8 cellular contexts compared by ENCODE assay signal in the genomic region with DNA sequence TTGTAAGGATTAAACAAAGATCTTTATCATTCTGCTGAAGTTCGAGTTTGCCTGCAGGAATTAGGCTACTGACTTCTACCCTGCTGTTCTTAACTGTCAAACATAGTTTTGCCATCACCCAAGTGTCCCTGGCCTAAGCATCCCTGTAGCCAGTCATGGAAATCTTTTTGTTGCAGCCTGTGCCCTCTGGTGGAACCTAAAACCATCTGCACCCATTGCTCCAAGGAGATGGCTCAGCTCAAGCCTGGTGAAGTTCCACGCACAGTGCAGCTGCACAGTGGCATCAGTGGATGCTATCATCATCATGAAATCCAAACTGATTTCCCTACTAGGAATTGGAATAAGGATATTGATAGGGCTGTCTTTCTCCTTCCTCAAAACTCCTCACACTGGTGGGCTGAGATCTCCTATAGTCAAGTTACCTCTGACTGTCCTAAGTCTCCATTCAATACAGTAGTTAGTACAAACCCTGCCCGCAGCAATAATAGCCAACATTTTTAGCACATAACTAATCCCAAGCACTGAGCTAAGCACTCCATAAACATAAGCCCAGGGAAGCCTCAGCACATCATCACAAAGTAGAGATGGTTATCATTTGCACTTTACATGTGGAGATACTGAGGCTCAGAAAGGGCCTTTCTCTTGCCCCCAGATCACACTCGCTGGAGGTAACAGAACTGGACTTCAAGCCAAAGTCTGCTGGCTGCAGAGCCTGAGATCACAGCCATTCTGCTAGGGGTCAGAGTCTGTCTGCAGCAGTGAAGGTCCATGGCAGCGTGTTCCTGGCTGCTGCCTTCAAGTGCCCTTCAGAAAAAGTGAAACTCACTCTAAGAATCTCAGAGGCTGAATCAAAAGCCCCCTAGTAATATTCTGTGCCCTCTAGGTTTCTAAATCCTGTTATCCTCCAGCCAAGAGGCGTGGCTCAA.
A peak's percentile ranks its signal among the peaks of the same experiment; 100 is the strongest.
DNase-seq lines count a peak whose midpoint lies in the region; ATAC-seq lines count a peak whose summit lies in the region.

No MANE protein-coding gene starts in this region.

- H3K4me3 Mint-ChIP-seq in activated T-helper 17 cell treated with anti-CD3 and anti-CD28 coated beads, Interleukin-2, amount 50 U/mL, for 72 hours: no peak overlapping the region

- H3K27me3 Mint-ChIP-seq in activated T-helper 17 cell treated with anti-CD3 and anti-CD28 coated beads, Interleukin-2, amount 50 U/mL, for 72 hours: no peaks in the 10 kb centered on the region

- peaks cover 6% of the 10 kb centered on the region for H3K9me3 Mint-ChIP-seq in activated T-helper 17 cell treated with anti-CD3 and anti-CD28 coated beads, Interleukin-2, amount 50 U/mL, for 72 hours

- intact Hi-C loops in sciatic nerve (cut with DNase I): no loop called here

- DNase-seq in DMS53 (lab: John Stamatoyannopoulos, UW) (peak; percentile 41), DMS53 treated with DMSO at 0.1 percent for 48 hours (lab: John Stamatoyannopoulos, UW; ENCODE audit: unreplicated experiment) (no peak), RPMI8226 (peak; percentile 21), foreskin melanocyte (peak; percentile 10), sciatic nerve (ENCODE audit: low spot score) (no peak)

- H3K4me1 Mint-ChIP-seq in activated T-helper 17 cell treated with anti-CD3 and anti-CD28 coated beads, Interleukin-2, amount 50 U/mL, for 72 hours: no peaks in the 10 kb centered on the region

- H3K27ac Mint-ChIP-seq in activated T-helper 17 cell treated with anti-CD3 and anti-CD28 coated beads, Interleukin-2, amount 50 U/mL, for 72 hours: no peak overlapping the region

- H3K36me3 Mint-ChIP-seq in activated T-helper 17 cell treated with anti-CD3 and anti-CD28 coated beads, Interleukin-2, amount 50 U/mL, for 72 hours (ENCODE audit: low read depth): no peaks in the 10 kb centered on the region

- ATAC-seq in sciatic nerve (peak; percentile 73), HG03139 (IDR thresholded peaks at IDR 0.05; ENCODE audit: unreplicated experiment) (no peak), GM19023 (IDR thresholded peaks at IDR 0.05; ENCODE audit: unreplicated experiment) (no peak)
- ATAC-seq in activated T-helper 17 cell treated with anti-CD3 and anti-CD28 coated beads, Interleukin-2, amount 50 U/mL, for 72 hours (replicated peaks): no peak

Comparison
In these comparisons a context has a peak if more than half of its experiments do, and no peak if none do; other contexts are left out.
1. DNase-seq: peak in DMS53 (single experiment), RPMI8226 (single experiment) and foreskin melanocyte (single experiment); none in DMS53 treated with DMSO at 0.1 percent for 48 hours (single experiment) and sciatic nerve (single experiment).